ENCODE assay signal across 15 cellular contexts in the genomic region with DNA sequence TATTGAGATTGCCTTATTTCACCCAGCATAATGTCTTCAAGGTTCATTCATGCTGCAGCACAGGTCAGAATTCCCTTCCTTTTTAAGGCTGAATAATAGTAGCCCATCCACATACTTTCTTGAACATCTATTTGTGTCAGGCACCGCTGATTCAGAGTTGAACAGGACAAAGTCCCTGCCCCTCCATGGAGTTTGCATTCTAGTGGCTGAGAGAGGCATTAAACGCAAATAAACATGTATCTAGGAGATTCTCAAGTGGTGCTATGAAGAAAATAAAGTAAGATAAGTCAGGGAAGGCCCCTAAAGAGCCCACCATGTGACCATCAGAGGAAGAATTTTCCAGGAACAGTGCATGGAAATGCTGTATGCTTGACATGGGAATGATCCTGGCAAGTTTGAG. TPM values are rescaled to one million over a fixed set of nuclear protein-coding genes. Genes with fewer than 3 reads are reported as not detected.
DNase-seq lines count a peak whose midpoint lies in the region; ATAC-seq and TF ChIP-seq lines count a peak whose summit lies in the region.
"Had no signal": no experiment of that assay in that cellular context is flagged by ENCODE, and none has a peak within 500 bp of the region (broad histone marks: within the 10 kb centered on the region; RNA-seq: fewer than 3 reads in every experiment).

No MANE protein-coding gene starts in this region.

- H3K36me3 ChIP-seq in neural progenitor cell: no peaks in the 10 kb centered on the region

- H3K4me1 Mint-ChIP-seq in CD14-positive monocyte: peaks cover 81% of the 10 kb centered on the region
- peaks cover 100% of the 10 kb centered on the region for H3K4me1 Mint-ChIP-seq in dendritic cell treated with granulocyte-macrophage colony-stimulating factor and Interleukin-4, amounts not matched to agents 40 ng/mL and 50 ng/mL, for 4 days (ENCODE audit: low read depth)
- peaks cover 28% of the 10 kb centered on the region for H3K4me1 Mint-ChIP-seq in neural progenitor cell
- peaks cover 41% of the 10 kb centered on the region for H3K4me1 Mint-ChIP-seq in stimulated activated memory B cell treated with anti-CD40 and anti-IgM and Interleukin-4, amounts not matched to agents 10 μg/mL and 1 μg/mL and 100 μg/mL, for 72 hours
- peaks cover 47% of the 10 kb centered on the region for H3K4me1 Mint-ChIP-seq in osteocyte (ENCODE audit: unreplicated experiment)

- H3K9me3 Mint-ChIP-seq in CD14-positive monocyte (peaks cover 0 to 3% (median 0%) of the 10 kb centered on the region in 7 donors), neural progenitor cell (no peaks in the 10 kb centered on the region), osteocyte (ENCODE audit: unreplicated experiment) (no peaks in the 10 kb centered on the region)
- H3K9me3 Mint-ChIP-seq in dendritic cell treated with granulocyte-macrophage colony-stimulating factor and Interleukin-4, amounts not matched to agents 40 ng/mL and 50 ng/mL, for 4 days: no peaks in the 10 kb centered on the region
- no peaks in the 10 kb centered on the region for H3K9me3 Mint-ChIP-seq in stimulated activated memory B cell treated with anti-CD40 and anti-IgM and Interleukin-4, amounts not matched to agents 10 μg/mL and 1 μg/mL and 100 μg/mL, for 72 hours
- H3K9me3 Mint-ChIP-seq: CD4-positive, alpha-beta T cell; H9 had no signal

- intact Hi-C loops in CD14-positive monocyte (cut with micrococcal nuclease): loop anchor here in 1 of 2 donors (10.0 kb wide), 1 partner anchor 702 kb away; no protein-coding TSS in a partner anchor
- intact Hi-C loops in dendritic cell treated with granulocyte-macrophage colony-stimulating factor and Interleukin-4, amounts not matched to agents 40 ng/mL and 50 ng/mL, for 4 days (cut with micrococcal nuclease): no loop called here

- H3K27me3 ChIP-seq in HL-60 (ENCODE audit: insufficient read depth, poor library complexity, severe bottlenecking) (no peaks in the 10 kb centered on the region), neural progenitor cell (no peaks in the 10 kb centered on the region)

- H3K4me2 ChIP-seq in neural progenitor cell: no peak overlapping the region
- H3K4me2 ChIP-seq: A549 had no signal

- H3K27ac ChIP-seq in HL-60 (replicated peaks) (peak overlapping the region; percentile 14; the same call in 1 of the 2 replicates), neural progenitor cell (no peak overlapping the region)
- H3K27ac ChIP-seq: A549 had no signal

- no peaks in the 10 kb centered on the region for H3F3A ChIP-seq in neural progenitor cell (ENCODE audit: low read depth)

- H3K36me3 Mint-ChIP-seq in CD14-positive monocyte (peaks cover 81 to 94% of the 10 kb centered on the region in 2 donors), neural progenitor cell (no peaks in the 10 kb centered on the region), osteocyte (ENCODE audit: unreplicated experiment) (no peaks in the 10 kb centered on the region)
- H3K36me3 Mint-ChIP-seq in dendritic cell treated with granulocyte-macrophage colony-stimulating factor and Interleukin-4, amounts not matched to agents 40 ng/mL and 50 ng/mL, for 4 days (ENCODE audit: low read depth): peaks cover 100% of the 10 kb centered on the region
- no peaks in the 10 kb centered on the region for H3K36me3 Mint-ChIP-seq in stimulated activated memory B cell treated with anti-CD40 and anti-IgM and Interleukin-4, amounts not matched to agents 10 μg/mL and 1 μg/mL and 100 μg/mL, for 72 hours

- H3K27ac Mint-ChIP-seq in CD14-positive monocyte (peak overlapping the region in 6 of 7 donors; percentile 0 to 84 (median 63)), neural progenitor cell (peak overlapping the region; percentile 10), osteocyte (ENCODE audit: unreplicated experiment) (no peak overlapping the region)
- peak overlapping the region; percentile 98 for H3K27ac Mint-ChIP-seq in dendritic cell treated with granulocyte-macrophage colony-stimulating factor and Interleukin-4, amounts not matched to agents 40 ng/mL and 50 ng/mL, for 4 days
- H3K27ac Mint-ChIP-seq in stimulated activated memory B cell treated with anti-CD40 and anti-IgM and Interleukin-4, amounts not matched to agents 10 μg/mL and 1 μg/mL and 100 μg/mL, for 72 hours: no peak overlapping the region
- H3K27ac Mint-ChIP-seq: CD4-positive, alpha-beta T cell; H9 had no signal

- DNase-seq in CD14-positive monocyte (ENCODE audit: low spot score) (no peak), HL-60 (ENCODE audit: low read depth in 1 of 2, low spot score in 1 of 2) (no peak), neural progenitor cell (ENCODE audit: low spot score) (no peak), osteocyte (ENCODE audit: extremely low spot score, unreplicated experiment) (no peak), cerebellar cortex (ENCODE audit: low spot score) (no peak), hepatic stellate cell (ENCODE audit: low spot score) (no peak)
- DNase-seq: Calu3; CD4-positive, alpha-beta T cell; DMS 273 treated with DMSO at 0.1 percent for 48 hours; GOT3; H9 had no signal

- no peak for ATAC-seq in stimulated activated memory B cell treated with anti-CD40 and anti-IgM and Interleukin-4, amounts not matched to agents 10 μg/mL and 1 μg/mL and 100 μg/mL, for 72 hours
- ATAC-seq: A549, K562 had no signal

- peaks cover 21% of the 10 kb centered on the region for H3K4me1 ChIP-seq in neural progenitor cell

- H2AFZ ChIP-seq in neural progenitor cell (replicated peaks): no peak overlapping the region

- TF ChIP-seq CTCF in CD14-positive monocyte (IDR thresholded peaks at IDR 0.05): no peak
- no peak for TF ChIP-seq CTCF in HL-60 (IDR thresholded peaks at IDR 0.05; ENCODE audit: insufficient read depth, low read length)
- TF ChIP-seq CTCF in neural progenitor cell (IDR thresholded peaks at IDR 0.05): no peak
- no peak for TF ChIP-seq CTCF in osteocyte (IDR thresholded peaks at IDR 0.05)

- no peak overlapping the region for H3K9ac ChIP-seq in neural progenitor cell

- H3K9me3 ChIP-seq in neural progenitor cell (ENCODE audit: low read depth): no peaks in the 10 kb centered on the region
- H3K9me3 ChIP-seq: A549 had no signal

- H3K4me3 ChIP-seq in HL-60 (replicated peaks; ENCODE audit: insufficient read depth, low read length) (no peak overlapping the region), neural progenitor cell (no peak overlapping the region)
- H3K4me3 ChIP-seq: A549, K562 had no signal

- H3K4me3 Mint-ChIP-seq in CD14-positive monocyte: no peak overlapping the region
- H3K4me3 Mint-ChIP-seq in dendritic cell treated with granulocyte-macrophage colony-stimulating factor and Interleukin-4, amounts not matched to agents 40 ng/mL and 50 ng/mL, for 4 days: peak overlapping the region; percentile 4
- H3K4me3 Mint-ChIP-seq in neural progenitor cell: no peak overlapping the region
- no peak overlapping the region for H3K4me3 Mint-ChIP-seq in stimulated activated memory B cell treated with anti-CD40 and anti-IgM and Interleukin-4, amounts not matched to agents 10 μg/mL and 1 μg/mL and 100 μg/mL, for 72 hours
- H3K4me3 Mint-ChIP-seq in osteocyte (ENCODE audit: unreplicated experiment): no peak overlapping the region
- H3K4me3 Mint-ChIP-seq: CD4-positive, alpha-beta T cell; H9 had no signal

- no peaks in the 10 kb centered on the region for H4K20me1 ChIP-seq in neural progenitor cell (ENCODE audit: low read depth)

- peaks cover 0 to 2% (median 0%) of the 10 kb centered on the region in 3 donors for H3K27me3 Mint-ChIP-seq in CD14-positive monocyte (ENCODE audit: low read depth in 3 of 3)
- H3K27me3 Mint-ChIP-seq in dendritic cell treated with granulocyte-macrophage colony-stimulating factor and Interleukin-4, amounts not matched to agents 40 ng/mL and 50 ng/mL, for 4 days: no peaks in the 10 kb centered on the region
- peaks cover 4% of the 10 kb centered on the region for H3K27me3 Mint-ChIP-seq in neural progenitor cell (ENCODE audit: insufficient read depth, low read depth)
- H3K27me3 Mint-ChIP-seq in stimulated activated memory B cell treated with anti-CD40 and anti-IgM and Interleukin-4, amounts not matched to agents 10 μg/mL and 1 μg/mL and 100 μg/mL, for 72 hours: peaks cover 20% of the 10 kb centered on the region
- H3K27me3 Mint-ChIP-seq in osteocyte (ENCODE audit: unreplicated experiment): no peaks in the 10 kb centered on the region
- H3K27me3 Mint-ChIP-seq: CD4-positive, alpha-beta T cell had no signal

- no peaks in the 10 kb centered on the region for H3K79me2 ChIP-seq in neural progenitor cell (ENCODE audit: low read depth)

RNA-seq across cellular contexts. Expression of a gene that starts 23.8 kb away (rescaled TPM):
- polyA plus RNA-seq in CD14-positive monocyte: 100 to 1,000 TPM; 180 to 242 TPM
- not detected in 2 replicates for total RNA-seq in neural progenitor cell (ENCODE audit: low replicate concordance)
- 1.1 and 1.2 TPM in 2 replicates for total RNA-seq in osteocyte
- total RNA-seq: Calu3 had no signal

Comparison
In these comparisons a context has a peak if more than half of its experiments do, and no peak if none do; other contexts are left out.
1. H3K27ac Mint-ChIP-seq: peak in CD14-positive monocyte (6 of 7), dendritic cell treated with granulocyte-macrophage colony-stimulating factor and Interleukin-4, amounts not matched to agents 40 ng/mL and 50 ng/mL, for 4 days (single experiment) and neural progenitor cell (single experiment); none in stimulated activated memory B cell treated with anti-CD40 and anti-IgM and Interleukin-4, amounts not matched to agents 10 μg/mL and 1 μg/mL and 100 μg/mL, for 72 hours (single experiment) and osteocyte (single experiment).